Comparison of ENCODE assay signal across 23 cellular contexts in the genomic region with DNA sequence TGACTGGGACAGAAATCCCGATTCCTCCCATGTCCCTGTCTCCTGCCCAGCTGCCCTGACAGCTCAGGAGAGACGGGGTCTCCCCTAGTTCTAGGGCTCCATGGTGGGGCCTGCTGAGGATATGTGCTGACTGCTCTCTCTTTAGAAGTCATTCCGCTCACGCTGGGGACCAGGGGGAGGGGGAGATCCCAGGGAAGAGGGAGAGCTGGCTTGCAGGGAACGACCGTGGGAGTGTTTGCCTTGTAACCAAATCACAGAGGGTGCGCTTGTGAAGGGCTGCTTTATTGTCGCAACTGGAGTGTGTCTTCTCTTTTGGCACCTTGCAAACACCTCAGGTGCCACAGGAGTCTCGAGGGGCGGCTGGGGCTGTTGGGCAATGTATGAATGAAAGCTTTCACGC.
"Had no signal": no experiment of that assay in that cellular context is flagged by ENCODE, and none has a peak within 500 bp of the region (broad histone marks: within the 10 kb centered on the region; RNA-seq: fewer than 3 reads in every experiment).

No MANE protein-coding gene starts in this region.

- H3K27me3 ChIP-seq: ascending aorta, body of pancreas had no signal

- H3K36me3 ChIP-seq: ascending aorta had no signal

- DNase-seq: activated CD4-positive, alpha-beta T cell treated with anti-CD3 and anti-CD28 coated beads for 48 hours; activated CD4-positive, alpha-beta T cell treated with anti-CD3 and anti-CD28 coated beads, Interleukin-2, amount 50 U/mL, for 48 hours; activated CD8-positive, alpha-beta memory T cell treated with anti-CD3 and anti-CD28 coated beads, Interleukin-2, amount 10 ng/mL, durations not matched to agents 7 days and 5 days; activated effector memory CD4-positive, alpha-beta T cell treated with Interleukin-2 at 50 U/mL for 16 hours; activated naive CD4-positive, alpha-beta T cell; activated T-cell treated with anti-CD3 and anti-CD28 coated beads, Interleukin-2, amount 50 U/mL, for 24 hours; body of pancreas; central memory CD4-positive, alpha-beta T cell; MM.1S; NCI-H1105; NCI-H1436; NCI-H1694 treated with DMSO at 0.1 percent for 48 hours; NCI-H2081 treated with DMSO at 0.1 percent for 48 hours; NCI-H526 treated with DMSO at 0.1 percent for 48 hours; PC-3; SHP77 had no signal

- FAIRE-seq: bronchial epithelial cell, RCC 7860 had no signal

- H3K9me3 Mint-ChIP-seq: activated naive CD4-positive, alpha-beta T cell treated with anti-CD3 and anti-CD28 coated beads, Interleukin-2, amount 50 U/mL, for 24 hours; activated T-cell treated with anti-CD3 and anti-CD28 coated beads, Interleukin-2, amount 50 U/mL, for 24 hours; activated T-helper 1 cell treated with anti-CD3 and anti-CD28 coated beads, Interleukin-12 subunit alpha, Interleukin-12 subunit beta, Interleukin-2, Interleukin-4 antibody, amounts not matched to agents 30 ng/mL and 10 ng/mL and 1 ng/mL, durations not matched to agents 14 hours and 24 hours and 36 hours; T-helper 1 cell treated with Interleukin-12 subunit alpha and Interleukin-12 subunit beta and Interleukin-4 antibody, amounts not matched to agents 30 μg/mL and 1 μg/mL, for 36 hours had no signal

- H3K36me3 Mint-ChIP-seq: activated CD8-positive, alpha-beta memory T cell treated with anti-CD3 and anti-CD28 coated beads, Interleukin-2, amount 10 ng/mL, durations not matched to agents 7 days and 5 days; activated naive CD4-positive, alpha-beta T cell treated with anti-CD3 and anti-CD28 coated beads, Interleukin-2, amount 50 U/mL, for 24 hours had no signal

- ATAC-seq: activated CD4-positive, CD25-positive, alpha-beta regulatory T cell treated with anti-CD3 and anti-CD28 coated beads, Interleukin-2, amount 50 U/mL, for 24 hours; activated CD8-positive, alpha-beta memory T cell treated with anti-CD3 and anti-CD28 coated beads, Interleukin-2, amount 10 ng/mL, durations not matched to agents 7 days and 5 days; body of pancreas; PC-3 had no signal

- H3K4me1 Mint-ChIP-seq: activated CD8-positive, alpha-beta memory T cell treated with anti-CD3 and anti-CD28 coated beads, Interleukin-2, amount 10 ng/mL, durations not matched to agents 7 days and 5 days; activated naive CD4-positive, alpha-beta T cell treated with anti-CD3 and anti-CD28 coated beads, Interleukin-2, amount 50 U/mL, for 24 hours had no signal

- H3K4me3 Mint-ChIP-seq: activated CD8-positive, alpha-beta memory T cell treated with anti-CD3 and anti-CD28 coated beads, Interleukin-2, amount 10 ng/mL, durations not matched to agents 7 days and 5 days; activated naive CD4-positive, alpha-beta T cell treated with anti-CD3 and anti-CD28 coated beads, Interleukin-2, amount 50 U/mL, for 24 hours; activated T-cell treated with anti-CD3 and anti-CD28 coated beads, Interleukin-2, amount 50 U/mL, for 24 hours; activated T-helper 1 cell treated with anti-CD3 and anti-CD28 coated beads, Interleukin-12 subunit alpha, Interleukin-12 subunit beta, Interleukin-2, Interleukin-4 antibody, amounts not matched to agents 30 ng/mL and 10 ng/mL and 1 ng/mL, durations not matched to agents 14 hours and 24 hours and 36 hours; T-helper 1 cell treated with Interleukin-12 subunit alpha and Interleukin-12 subunit beta and Interleukin-4 antibody, amounts not matched to agents 30 μg/mL and 1 μg/mL, for 36 hours had no signal

- H3K27ac Mint-ChIP-seq: activated CD8-positive, alpha-beta memory T cell treated with anti-CD3 and anti-CD28 coated beads, Interleukin-2, amount 10 ng/mL, durations not matched to agents 7 days and 5 days; activated naive CD4-positive, alpha-beta T cell treated with anti-CD3 and anti-CD28 coated beads, Interleukin-2, amount 50 U/mL, for 24 hours; activated T-cell treated with anti-CD3 and anti-CD28 coated beads, Interleukin-2, amount 50 U/mL, for 24 hours; activated T-helper 1 cell treated with anti-CD3 and anti-CD28 coated beads, Interleukin-12 subunit alpha, Interleukin-12 subunit beta, Interleukin-2, Interleukin-4 antibody, amounts not matched to agents 30 ng/mL and 10 ng/mL and 1 ng/mL, durations not matched to agents 14 hours and 24 hours and 36 hours; T-helper 1 cell treated with Interleukin-12 subunit alpha and Interleukin-12 subunit beta and Interleukin-4 antibody, amounts not matched to agents 30 μg/mL and 1 μg/mL, for 36 hours had no signal

- H3K27ac ChIP-seq: ascending aorta, body of pancreas had no signal

- H3K4me1 ChIP-seq: ascending aorta, body of pancreas had no signal

- H3K9me3 ChIP-seq: ascending aorta, body of pancreas had no signal

- H3K4me3 ChIP-seq: ascending aorta, body of pancreas had no signal

- H3K27me3 Mint-ChIP-seq: activated CD8-positive, alpha-beta memory T cell treated with anti-CD3 and anti-CD28 coated beads, Interleukin-2, amount 10 ng/mL, durations not matched to agents 7 days and 5 days had no signal
